20 cellular contexts compared by ENCODE assay signal in the genomic region with DNA sequence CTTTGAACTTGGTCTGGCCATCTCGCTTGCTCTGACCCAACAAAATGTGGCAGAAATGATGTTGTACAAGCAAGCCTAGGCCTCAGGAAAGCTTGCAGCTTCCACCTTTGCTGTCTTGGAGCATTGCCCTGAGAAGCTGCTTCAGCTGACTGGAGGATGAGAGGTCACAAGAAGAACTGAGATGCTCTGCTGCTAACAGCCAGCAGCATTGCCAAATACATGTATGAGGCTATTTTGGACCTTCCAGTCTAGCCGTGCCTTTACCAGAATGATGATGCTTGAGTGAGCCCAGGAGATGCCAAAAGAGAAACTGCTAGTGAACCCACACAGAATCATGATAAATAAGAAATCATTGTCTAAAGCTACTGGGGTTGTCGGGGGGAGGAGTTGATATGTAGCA. TPM values are rescaled to one million over a fixed set of nuclear protein-coding genes. Genes with fewer than 3 reads are reported as not detected.
DNase-seq lines count a peak whose midpoint lies in the region; ATAC-seq and TF ChIP-seq lines count a peak whose summit lies in the region.
"Had no signal": no experiment of that assay in that cellular context is flagged by ENCODE, and none has a peak within 500 bp of the region (broad histone marks: within the 10 kb centered on the region; RNA-seq: fewer than 3 reads in every experiment).

No MANE protein-coding gene starts in this region.

- H3K9me3 ChIP-seq in ascending aorta (no peaks in the 10 kb centered on the region), osteoblast (ENCODE audit: low read depth, low read length) (no peaks in the 10 kb centered on the region)
- H3K9me3 ChIP-seq: Caco-2, right atrium auricular region had no signal

- DNase-seq in AG10803 (ENCODE audit: low read depth) (peak; percentile 63), ascending aorta (ENCODE audit: low spot score in 2 of 2) (no peak), fibroblast of peridontal ligament (ENCODE audit: extremely low read depth) (peak; percentile 62), osteoblast (ENCODE audit: insufficient read length, low spot score, missing footprints) (no peak), activated gamma-delta T cell (lab: John Stamatoyannopoulos, UW) (no peak), LoVo (ENCODE audit: low spot score) (no peak)
- DNase-seq in stimulated activated CD4-positive, alpha-beta T cell treated with anti-CD3 and anti-CD28 coated beads, Interleukin-12 subunit alpha, Interleukin-12 subunit beta, amount 100 ng/mL, for 4 hours, result no peak
- DNase-seq: activated CD8-positive, alpha-beta memory T cell treated with anti-CD3 and anti-CD28 coated beads for 24 hours; activated naive CD8-positive, alpha-beta T cell treated with anti-CD3 and anti-CD28 coated beads, Interleukin-2, amount 50 U/mL, for 24 hours; AML-193; Caco-2; HCEC 1CT; islet precursor cell; NCI-H2081 treated with DMSO at 0.1 percent for 48 hours; NCI-H524; Right ventricle myocardium superior; T-helper 17 cell had no signal

- H3K27me3 ChIP-seq in ascending aorta (no peaks in the 10 kb centered on the region), osteoblast (ENCODE audit: insufficient read depth, low read length) (no peaks in the 10 kb centered on the region)
- H3K27me3 ChIP-seq: right atrium auricular region had no signal

- no peaks in the 10 kb centered on the region for H4K20me1 ChIP-seq in osteoblast (ENCODE audit: insufficient read depth, low read length)

- H3K36me3 ChIP-seq in ascending aorta (no peaks in the 10 kb centered on the region), osteoblast (ENCODE audit: insufficient read depth, low read length) (no peaks in the 10 kb centered on the region)
- H3K36me3 ChIP-seq: right atrium auricular region had no signal

- no peaks in the 10 kb centered on the region for H3K79me2 ChIP-seq in osteoblast (ENCODE audit: insufficient read depth, low read length)

- H3K27ac ChIP-seq in ascending aorta (peak overlapping the region; percentile 59 to 80), osteoblast (ENCODE audit: low read depth, low read length) (peak overlapping the region; percentile 74)
- H3K27ac ChIP-seq: right atrium auricular region had no signal

- H3K4me2 ChIP-seq in osteoblast (ENCODE audit: insufficient read depth, low read length), result no peak overlapping the region

- H3K4me1 ChIP-seq in ascending aorta, result peaks cover 10 to 14% of the 10 kb centered on the region in 2 donors
- H3K4me1 ChIP-seq in osteoblast (ENCODE audit: insufficient read depth, low read length), result peaks cover 32% of the 10 kb centered on the region
- H3K4me1 ChIP-seq: right atrium auricular region had no signal

- no peak for ATAC-seq in GM18868 (IDR thresholded peaks at IDR 0.05; ENCODE audit: unreplicated experiment)
- ATAC-seq: activated naive CD8-positive, alpha-beta T cell treated with anti-CD3 and anti-CD28 coated beads, Interleukin-2, amount 50 U/mL, for 24 hours; T-helper 17 cell; WTC11 had no signal

- intact Hi-C loops in ascending aorta (cut with DNase I), result no loop called here

- H3K4me3 ChIP-seq in AG10803 (ENCODE audit: low read length) (no peak overlapping the region), ascending aorta (no peak overlapping the region), osteoblast (ENCODE audit: insufficient read depth, low read length) (no peak overlapping the region)
- H3K4me3 ChIP-seq: right atrium auricular region had no signal

- no peak overlapping the region for H2AFZ ChIP-seq in osteoblast (ENCODE audit: low read length)

- no peak for TF ChIP-seq CTCF in AG10803 (conservative IDR thresholded peaks at IDR 0.05; ENCODE audit: low read length)
- no peak for TF ChIP-seq CTCF in ascending aorta (IDR thresholded peaks at IDR 0.05)
- TF ChIP-seq CTCF in osteoblast (IDR thresholded peaks at IDR 0.05; ENCODE audit: extremely low read depth, low read depth, low read length), result no peak

RNA-seq across cellular contexts. Expression of a gene that starts 13.2 kb away (rescaled TPM):
- total RNA-seq in ascending aorta (115 TPM), osteoblast (311 and 354 TPM in 2 replicates)

Comparison
In these comparisons a context has a peak if more than half of its experiments do, and no peak if none do; other contexts are left out.
1. DNase-seq: peak in AG10803 (single experiment) and fibroblast of peridontal ligament (single experiment); none in ascending aorta (0 of 2), osteoblast (single experiment), activated gamma-delta T cell (single experiment), stimulated activated CD4-positive, alpha-beta T cell treated with anti-CD3 and anti-CD28 coated beads, Interleukin-12 subunit alpha, Interleukin-12 subunit beta, amount 100 ng/mL, for 4 hours (single experiment) and LoVo (single experiment).